ENCODE assay signal across 25 cellular contexts in genomic region chr9:114476891-114477469, GRCh38.
"Had no signal": no experiment of that assay in that cellular context is flagged by ENCODE, and none has a peak within 500 bp of the region (broad histone marks: within the 10 kb centered on the region; RNA-seq: fewer than 3 reads in every experiment).

No MANE protein-coding gene starts in this region.

- H3K4me1 ChIP-seq: ascending aorta, Peyer's patch had no signal

- H3K27me3 ChIP-seq: ascending aorta, Peyer's patch had no signal

- H3K9me3 Mint-ChIP-seq: activated naive CD4-positive, alpha-beta T cell treated with anti-CD3 and anti-CD28 coated beads for 36 hours; activated naive CD8-positive, alpha-beta T cell treated with anti-CD3 and anti-CD28 coated beads for 36 hours; activated T-cell treated with anti-CD3 and anti-CD28 coated beads, Interleukin-2, amount 50 U/mL, for 4 hours; central memory CD8-positive, alpha-beta T cell; T-helper 1 cell treated with Interleukin-12 subunit alpha and Interleukin-12 subunit beta and Interleukin-4 antibody, amounts not matched to agents 30 μg/mL and 1 μg/mL, for 36 hours; WTC11 had no signal

- H3K27me3 Mint-ChIP-seq: central memory CD8-positive, alpha-beta T cell had no signal

- ATAC-seq: activated CD8-positive, alpha-beta T cell treated with anti-CD3 and anti-CD28 coated beads, Interleukin-2, amount 10 ng/mL, durations not matched to agents 7 days and 5 days; activated T-cell treated with anti-CD3 and anti-CD28 coated beads, Interleukin-2, amount 50 U/mL, for 4 hours had no signal

- H3K4me3 ChIP-seq: ascending aorta, Peyer's patch had no signal

- H3K36me3 Mint-ChIP-seq: WTC11 had no signal

- H3K9me3 ChIP-seq: ascending aorta, Peyer's patch had no signal

- H3K36me3 ChIP-seq: ascending aorta had no signal

- H3K27ac Mint-ChIP-seq: activated CD8-positive, alpha-beta T cell treated with anti-CD3 and anti-CD28 coated beads, Interleukin-2, amount 10 ng/mL, durations not matched to agents 7 days and 5 days; activated naive CD4-positive, alpha-beta T cell treated with anti-CD3 and anti-CD28 coated beads for 36 hours; activated naive CD8-positive, alpha-beta T cell treated with anti-CD3 and anti-CD28 coated beads for 36 hours; brain; T-helper 1 cell treated with Interleukin-12 subunit alpha and Interleukin-12 subunit beta and Interleukin-4 antibody, amounts not matched to agents 30 μg/mL and 1 μg/mL, for 36 hours; WTC11 had no signal

- H3K4me3 Mint-ChIP-seq: activated CD8-positive, alpha-beta T cell treated with anti-CD3 and anti-CD28 coated beads, Interleukin-2, amount 10 ng/mL, durations not matched to agents 7 days and 5 days; activated naive CD4-positive, alpha-beta T cell treated with anti-CD3 and anti-CD28 coated beads for 36 hours; activated naive CD8-positive, alpha-beta T cell treated with anti-CD3 and anti-CD28 coated beads for 36 hours; activated T-cell treated with anti-CD3 and anti-CD28 coated beads, Interleukin-2, amount 50 U/mL, for 4 hours; brain; central memory CD8-positive, alpha-beta T cell; T-helper 1 cell treated with Interleukin-12 subunit alpha and Interleukin-12 subunit beta and Interleukin-4 antibody, amounts not matched to agents 30 μg/mL and 1 μg/mL, for 36 hours; WTC11 had no signal

- H3K27ac ChIP-seq: ascending aorta, Peyer's patch had no signal

- DNase-seq: activated CD4-positive, alpha-beta T cell treated with anti-CD3 and anti-CD28 coated beads for 48 hours; activated CD4-positive, alpha-beta T cell treated with anti-CD3 and anti-CD28 coated beads, Interleukin-2, amount 50 U/mL, for 4 hours; activated CD4-positive, CD25-positive, alpha-beta regulatory T cell treated with anti-CD3 and anti-CD28 coated beads, Interleukin-2, amount 50 U/mL, for 72 hours; activated CD8-positive, alpha-beta T cell treated with anti-CD3 and anti-CD28 coated beads, Interleukin-2, amount 10 ng/mL, durations not matched to agents 7 days and 5 days; activated gamma-delta T cell; activated naive CD4-positive, alpha-beta T cell treated with anti-CD3 and anti-CD28 coated beads for 36 hours; activated naive CD8-positive, alpha-beta T cell treated with anti-CD3 and anti-CD28 coated beads for 36 hours; activated T-cell treated with anti-CD3 and anti-CD28 coated beads, Interleukin-2, amount 50 U/mL, for 4 hours; IMR-90; Kasumi-1; KBM-7; NCI-H1105 treated with DMSO at 0.1 percent for 48 hours; NCI-H1436 treated with DMSO at 0.1 percent for 48 hours; NCI-H187; NCI-H2081 treated with DMSO at 0.1 percent for 48 hours; NCI-H446; NCI-H524; Peyer's patch; SHP77 treated with DMSO at 0.1 percent for 48 hours; T-helper 9 cell had no signal
